ENCODE assay signal across 5 cellular contexts in the genomic region with DNA sequence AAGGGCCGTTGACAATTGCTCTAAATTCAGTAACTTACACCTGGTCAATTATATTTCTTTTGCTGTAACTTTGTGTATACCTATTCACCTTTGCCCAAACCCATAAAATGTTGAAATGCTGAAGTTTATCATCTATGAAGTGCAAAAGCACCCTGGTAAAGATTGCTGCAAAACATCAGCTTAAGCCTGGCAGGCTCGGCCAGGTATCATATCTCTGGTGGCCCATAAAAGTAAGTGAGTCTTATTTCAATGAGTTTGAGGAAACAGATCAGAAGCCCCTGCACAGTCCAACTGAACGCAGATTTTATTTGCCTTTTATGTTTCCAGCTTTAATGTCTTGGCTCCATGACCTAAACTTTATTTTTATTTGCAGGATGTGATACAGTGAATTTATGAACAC.
"Had no signal": no experiment of that assay in that cellular context is flagged by ENCODE, and none has a peak within 500 bp of the region (broad histone marks: within the 10 kb centered on the region; RNA-seq: fewer than 3 reads in every experiment).

No MANE protein-coding gene starts in this region.

- H3K4me3 ChIP-seq: GM23338, K562 had no signal

- DNase-seq: H9, HCEC 1CT, IMR-90 had no signal

- ATAC-seq: GM23338, K562 had no signal

- H3K4me3 Mint-ChIP-seq: GM23338, H9 had no signal

- H3K4me1 Mint-ChIP-seq: GM23338 had no signal

- H3K27ac Mint-ChIP-seq: GM23338, H9 had no signal

- H3K9me3 Mint-ChIP-seq: GM23338, H9 had no signal
